Comparison of ENCODE assay signal across 8 cellular contexts in the genomic region with DNA sequence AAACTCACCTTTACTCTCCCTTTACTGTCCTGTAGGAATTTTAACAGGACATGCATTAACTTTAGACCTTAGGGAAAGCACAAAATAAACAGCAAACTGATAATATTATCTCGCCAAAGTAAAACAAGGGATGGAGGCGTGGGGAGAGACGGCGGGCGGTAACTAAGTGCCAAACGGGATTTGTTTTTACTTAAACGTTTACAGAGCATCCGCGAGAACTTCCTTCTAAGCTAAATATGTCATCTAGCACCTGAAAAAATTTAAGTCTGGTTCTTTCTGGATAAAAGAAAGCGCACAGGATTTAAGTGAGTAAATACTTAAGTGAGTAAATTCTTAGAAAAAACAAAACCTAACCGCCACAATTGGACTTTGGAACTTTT.
DNase-seq lines count a peak whose midpoint lies in the region; ATAC-seq and TF ChIP-seq lines count a peak whose summit lies in the region.

No MANE protein-coding gene starts in this region.

- H3K4me3 ChIP-seq in astrocyte of the spinal cord (ENCODE audit: low read depth, low read length) (peak overlapping the region; percentile 38), right lobe of liver (peak overlapping the region; percentile 41 to 62 (median 46)), upper lobe of left lung (peak overlapping the region in 3 of 4 donors; percentile 39 to 62 (median 60)), adrenal gland (peak overlapping the region in 1 of 4 donors; percentile 50)

- H3K36me3 ChIP-seq in right lobe of liver: no peaks in the 10 kb centered on the region
- H3K36me3 ChIP-seq in upper lobe of left lung: no peaks in the 10 kb centered on the region
- H3K36me3 ChIP-seq in adrenal gland (replicated peaks in 1 of 2): no peaks in the 10 kb centered on the region

- in situ Hi-C loops in astrocyte of the spinal cord (cut with HindIII; ENCODE audit: low sequenced_read_pairs): no loop called here

- H3K27ac ChIP-seq in right lobe of liver: peak overlapping the region in 1 of 3 donors; percentile 55
- peak overlapping the region; percentile 77 to 85 (median 80) for H3K27ac ChIP-seq in upper lobe of left lung
- peak overlapping the region in 2 of 5 donors; percentile 68 to 69 for H3K27ac ChIP-seq in adrenal gland

- TF ChIP-seq POLR2A in right lobe of liver (IDR thresholded peaks at IDR 0.05) (no peak), upper lobe of left lung (IDR thresholded peaks at IDR 0.05) (no peak), adrenal gland (IDR thresholded peaks at IDR 0.05) (no peak)

- H3K27me3 ChIP-seq in right lobe of liver (no peaks in the 10 kb centered on the region), upper lobe of left lung (no peaks in the 10 kb centered on the region), adrenal gland (no peaks in the 10 kb centered on the region)

- DNase-seq in CD1c-positive myeloid dendritic cell (ENCODE audit: extremely low spot score) (peak; percentile 5), astrocyte of the spinal cord (ENCODE audit: low read depth, low spot score) (peak; percentile 56), right lobe of liver (no peak), upper lobe of left lung (no peak), NCI-H345 (lab: John Stamatoyannopoulos, UW) (no peak), adrenal gland (no peak)

- H3K9me3 ChIP-seq in right lobe of liver (no peaks in the 10 kb centered on the region), upper lobe of left lung (no peaks in the 10 kb centered on the region), adrenal gland (replicated peaks in 1 of 3) (no peaks in the 10 kb centered on the region)

- intact Hi-C loops in right lobe of liver (cut with DNase I): no loop called here
- intact Hi-C loops in adrenal gland (cut with DNase I): no loop called here

- ATAC-seq in HG02678 (IDR thresholded peaks at IDR 0.05; ENCODE audit: unreplicated experiment): peak; percentile 20
- ATAC-seq in right lobe of liver: peak in 3 of 4 donors; percentile 39 to 52 (median 48)
- ATAC-seq in upper lobe of left lung (ENCODE audit: low FRiP score in 2 of 2): peak in 1 of 2 donors; percentile 48
- no peak for ATAC-seq in GM21515 (IDR thresholded peaks at IDR 0.05; ENCODE audit: unreplicated experiment)

- WGBS in right lobe of liver (ENCODE audit: insufficient coverage, low coverage, low lambda C conversion rate, missing lambda C conversion rate): 1% methylated on average over 11 of the region's 11 CpGs
- WGBS in upper lobe of left lung, 2 donors: 9 to 14% methylated on average over 11 of the region's 11 CpGs
- WGBS in adrenal gland, 4 donors: 30 to 37% (median 35%) methylated on average over 11 of the region's 11 CpGs

- H3K4me1 ChIP-seq in right lobe of liver (peaks cover 0 to 4% (median 0%) of the 10 kb centered on the region in 4 donors), upper lobe of left lung (peaks cover 0 to 7% (median 6%) of the 10 kb centered on the region in 4 donors), adrenal gland (replicated peaks in 1 of 2) (peaks cover 0 to 6% of the 10 kb centered on the region in 2 donors)

- TF ChIP-seq CTCF in astrocyte of the spinal cord (IDR thresholded peaks at IDR 0.05; ENCODE audit: low read depth, low read length) (no peak), right lobe of liver (IDR thresholded peaks at IDR 0.05) (no peak), upper lobe of left lung (IDR thresholded peaks at IDR 0.05) (no peak), adrenal gland (IDR thresholded peaks at IDR 0.05) (no peak)

- TF ChIP-seq EP300 in upper lobe of left lung (IDR thresholded peaks at IDR 0.05): no peak

Comparison
In these comparisons a context has a peak if more than half of its experiments do, and no peak if none do; other contexts are left out.
1. DNase-seq: peak in CD1c-positive myeloid dendritic cell (single experiment) and astrocyte of the spinal cord (single experiment); none in right lobe of liver (0 of 3), upper lobe of left lung (0 of 2), NCI-H345 (single experiment) and adrenal gland (0 of 7).